8 cellular contexts compared by ENCODE assay signal in genomic region chr1:44237721-44238457, GRCh38. TPM values are rescaled to one million over a fixed set of nuclear protein-coding genes. Genes with fewer than 3 reads are reported as not detected.
DNase-seq lines count a peak whose midpoint lies in the region; FAIRE-seq and TF ChIP-seq lines count a peak whose summit lies in the region.

No MANE protein-coding gene starts in this region.

- H3K27ac Mint-ChIP-seq in activated naive CD8-positive, alpha-beta T cell treated with anti-CD3 and anti-CD28 coated beads for 36 hours, result no peak overlapping the region

- H3K36me3 ChIP-seq in keratinocyte (ENCODE audit: control insufficient read depth in 2 of 2, extremely low read depth in 1 of 2, insufficient read depth in 2 of 2, low read length in 2 of 2), result peaks cover 0 to 1% of the 10 kb centered on the region in 2 experiments

- DNase-seq in GM12892 (ENCODE audit: insufficient read length) (peak; percentile 53), NCI-H526 (lab: John Stamatoyannopoulos, UW) (peak; percentile 79 to 93), keratinocyte (ENCODE audit: low read depth, low spot score) (no peak), T-helper 9 cell (no peak), DMS79 treated with DMSO at 0.1 percent for 48 hours (lab: John Stamatoyannopoulos, UW) (no peak), NCI-H2029 treated with DMSO at 0.1 percent for 48 hours (lab: John Stamatoyannopoulos, UW) (no peak)
- DNase-seq in activated naive CD8-positive, alpha-beta T cell treated with anti-CD3 and anti-CD28 coated beads for 36 hours, result peak; percentile 70
- peak; percentile 18 to 37 for DNase-seq in stimulated activated CD4-positive, alpha-beta T cell treated with anti-CD3 and anti-CD28 coated beads, Interleukin-4, amount 100 ng/mL, for 48 hours (ENCODE audit: low read depth in 2 of 2)

- dilution Hi-C loops in keratinocyte (cut with MboI; ENCODE audit: extremely low pct_ligation_motif_present, low sequenced_read_pairs), result no loop called here

- no peaks in the 10 kb centered on the region for H3K9me3 ChIP-seq in keratinocyte (ENCODE audit: control insufficient read depth, low read depth, low read length)

- H2AFZ ChIP-seq in keratinocyte (ENCODE audit: control insufficient read depth, low read length), result no peak overlapping the region

- no peak overlapping the region for H3K4me3 ChIP-seq in keratinocyte (ENCODE audit: control insufficient read depth in 2 of 3, extremely low read depth in 1 of 3, insufficient read depth in 2 of 3, low read depth in 1 of 3, low read length in 3 of 3)

- TF ChIP-seq POLR2A in GM12892 (IDR thresholded peaks at IDR 0.05; ENCODE audit: low read depth, low read length), result no peak

- no peaks in the 10 kb centered on the region for H3K9me3 Mint-ChIP-seq in activated naive CD8-positive, alpha-beta T cell treated with anti-CD3 and anti-CD28 coated beads for 36 hours

- no peak overlapping the region for H3K4me3 Mint-ChIP-seq in activated naive CD8-positive, alpha-beta T cell treated with anti-CD3 and anti-CD28 coated beads for 36 hours

- peaks cover 11% of the 10 kb centered on the region for H3K4me1 Mint-ChIP-seq in activated naive CD8-positive, alpha-beta T cell treated with anti-CD3 and anti-CD28 coated beads for 36 hours

- H3K9me1 ChIP-seq in keratinocyte (ENCODE audit: control insufficient read depth, extremely low read depth, insufficient read depth, low read length), result no peaks in the 10 kb centered on the region

- H3K36me3 Mint-ChIP-seq in activated naive CD8-positive, alpha-beta T cell treated with anti-CD3 and anti-CD28 coated beads for 36 hours, result peaks cover 8% of the 10 kb centered on the region

- H3K27me3 Mint-ChIP-seq in activated naive CD8-positive, alpha-beta T cell treated with anti-CD3 and anti-CD28 coated beads for 36 hours, result no peaks in the 10 kb centered on the region

- no peak overlapping the region for H3K4me2 ChIP-seq in keratinocyte (ENCODE audit: control insufficient read depth, extremely low read depth, insufficient read depth, low read depth, low read length)

- TF ChIP-seq CTCF in keratinocyte (optimal IDR thresholded peaks at IDR 0.05 in 1 of 3, IDR thresholded peaks at IDR 0.05 in 1 of 3, conservative IDR thresholded peaks at IDR 0.05 in 1 of 3; ENCODE audit: extremely low read depth in 1 of 3, insufficient read depth in 2 of 3, low read length in 3 of 3), result peak; percentile 15 to 48 (median 21)

- no peak overlapping the region for H3K9ac ChIP-seq in keratinocyte (ENCODE audit: control insufficient read depth, extremely low read depth, insufficient read depth, low read length)

- H3K79me2 ChIP-seq in keratinocyte (ENCODE audit: control insufficient read depth, insufficient read depth, low read length), result no peaks in the 10 kb centered on the region

- FAIRE-seq in GM12892 (lab: Jason Lieb, UNC) (no peak), keratinocyte (lab: Jason Lieb, UNC) (no peak)

- H3K27ac ChIP-seq in keratinocyte (ENCODE audit: control insufficient read depth, insufficient read depth, low read length), result no peak overlapping the region

- H3K4me1 ChIP-seq in keratinocyte (ENCODE audit: control insufficient read depth, extremely low read depth, insufficient read depth, low read length), result peaks cover 5% of the 10 kb centered on the region

- H3K27me3 ChIP-seq in keratinocyte (ENCODE audit: control insufficient read depth, extremely low read depth, insufficient read depth, low read length), result no peaks in the 10 kb centered on the region

- H4K20me1 ChIP-seq in keratinocyte (ENCODE audit: control insufficient read depth, extremely low read depth, insufficient read depth, low read length), result no peaks in the 10 kb centered on the region

RNA-seq across cellular contexts. Expression of gene DMAP1, which starts 24.6 kb away (rescaled TPM):
- polyA plus RNA-seq in GM12892 (2012; ENCODE audit: missing spikeins), result 17.4 TPM
- 10 to 100 TPM; 31.5 to 32.3 TPM for total RNA-seq in activated naive CD8-positive, alpha-beta T cell treated with anti-CD3 and anti-CD28 coated beads for 36 hours
- polyA plus RNA-seq in keratinocyte, result 25.9 to 30.0 TPM (median 27.2 TPM) in 3 replicates
- polyA plus RNA-seq in keratinocyte (2011; ENCODE audit: low read depth), result 10.8 TPM
- polyA plus RNA-seq in keratinocyte (2011; cell fraction: cytosol; rRNA removed), result 15.7 and 22.8 TPM in 2 replicates
- 55.2 and 57.8 TPM in 2 replicates for polyA plus RNA-seq in keratinocyte (2011; cell fraction: nucleus; rRNA removed)
- 9.7 and 23.4 TPM in 2 replicates for polyA plus RNA-seq in keratinocyte (2012; ENCODE audit: low replicate concordance)
- 27.6 to 58.3 TPM (median 33.5 TPM) in 3 replicates for polyA minus RNA-seq in keratinocyte
- 41.4 TPM for polyA minus RNA-seq in keratinocyte (2011; cell fraction: cytosol; rRNA and poly(A)+ RNA removed)
- 19.2 and 20.6 TPM in 2 replicates for polyA minus RNA-seq in keratinocyte (2011; cell fraction: nucleus; rRNA and poly(A)+ RNA removed)

Comparison
In these comparisons a context has a peak if more than half of its experiments do, and no peak if none do; other contexts are left out.
1. DNase-seq: peak in GM12892 (single experiment), NCI-H526 (2 of 2), activated naive CD8-positive, alpha-beta T cell treated with anti-CD3 and anti-CD28 coated beads for 36 hours (single experiment) and stimulated activated CD4-positive, alpha-beta T cell treated with anti-CD3 and anti-CD28 coated beads, Interleukin-4, amount 100 ng/mL, for 48 hours (2 of 2); none in keratinocyte (single experiment), T-helper 9 cell (single experiment), DMS79 treated with DMSO at 0.1 percent for 48 hours (single experiment) and NCI-H2029 treated with DMSO at 0.1 percent for 48 hours (single experiment).